Comparison of ENCODE assay signal across 11 cellular contexts in the genomic region with DNA sequence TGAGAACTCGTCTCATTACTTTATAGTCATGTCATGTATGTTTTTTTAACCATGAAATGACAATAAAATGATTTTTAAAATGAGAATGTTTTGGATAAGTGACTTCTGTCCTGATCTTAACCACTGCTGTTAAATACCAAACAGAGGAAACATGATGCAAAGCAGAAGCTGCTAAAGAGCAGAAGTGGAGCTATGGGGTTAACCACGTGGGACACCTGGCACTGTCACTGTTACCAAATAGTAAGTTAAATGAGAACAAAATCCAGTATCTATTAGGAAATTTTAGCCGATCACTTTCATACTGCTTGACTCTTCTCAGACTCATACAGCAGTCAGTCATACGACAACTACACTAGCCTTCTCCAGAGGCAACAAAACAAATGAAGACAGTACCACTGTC.
DNase-seq lines count a peak whose midpoint lies in the region; ATAC-seq and TF ChIP-seq lines count a peak whose summit lies in the region.
"Had no signal": no experiment of that assay in that cellular context is flagged by ENCODE, and none has a peak within 500 bp of the region (broad histone marks: within the 10 kb centered on the region; RNA-seq: fewer than 3 reads in every experiment).

No MANE protein-coding gene starts in this region.

- no peaks in the 10 kb centered on the region for H3K9me3 Mint-ChIP-seq in mesothelial cell of epicardium
- H3K9me3 Mint-ChIP-seq: stimulated activated naive CD8-positive, alpha-beta T cell treated with anti-CD3 and anti-CD28 coated beads, Interleukin-15, Interleukin-2, amounts not matched to agents 100 ng/mL and 50 ng/mL, for 24 hours had no signal

- peak; percentile 25 for DNase-seq in GM10248 (ENCODE audit: extremely low spot score)
- DNase-seq in MV-4-11 (lab: John Stamatoyannopoulos, UW): peak; percentile 75
- no peak for DNase-seq in mesothelial cell of epicardium (ENCODE audit: low spot score in 2 of 2, unreplicated experiment in 2 of 2)
- DNase-seq in D341Med (ENCODE audit: low spot score): no peak
- no peak for DNase-seq in NCI-H748 treated with DMSO at 0.1 percent for 48 hours (lab: John Stamatoyannopoulos, UW)
- DNase-seq in stimulated activated CD4-positive, alpha-beta T cell treated with anti-CD3 and anti-CD28 coated beads, Interleukin-15, amount 100 ng/mL, for 24 hours: no peak
- DNase-seq: activated CD4-positive, CD25-positive, alpha-beta regulatory T cell treated with anti-CD3 and anti-CD28 coated beads, Interleukin-2, amount 50 U/mL, for 72 hours; activated naive CD4-positive, alpha-beta T cell treated with Interleukin-2 at 50 U/mL for 16 hours had no signal

- no peaks in the 10 kb centered on the region for H3K27me3 Mint-ChIP-seq in mesothelial cell of epicardium (ENCODE audit: low read depth)
- H3K27me3 Mint-ChIP-seq: stimulated activated naive CD8-positive, alpha-beta T cell treated with anti-CD3 and anti-CD28 coated beads, Interleukin-15, Interleukin-2, amounts not matched to agents 100 ng/mL and 50 ng/mL, for 24 hours had no signal

- H3K4me1 Mint-ChIP-seq in mesothelial cell of epicardium: peaks cover 16% of the 10 kb centered on the region

- no peak for TF ChIP-seq CTCF in GM10248 (IDR thresholded peaks at IDR 0.05; ENCODE audit: control extremely low read depth, extremely low read depth, low read depth, missing control alignments)
- no peak for TF ChIP-seq CTCF in mesothelial cell of epicardium (IDR thresholded peaks at IDR 0.05; ENCODE audit: unreplicated experiment)

- no peak overlapping the region for H3K4me3 Mint-ChIP-seq in mesothelial cell of epicardium
- H3K4me3 Mint-ChIP-seq: stimulated activated naive CD8-positive, alpha-beta T cell treated with anti-CD3 and anti-CD28 coated beads, Interleukin-15, Interleukin-2, amounts not matched to agents 100 ng/mL and 50 ng/mL, for 24 hours had no signal

- POLR2A ChIA-PET in GM10248 (lab: Yijun Ruan, JAX): no interaction called here

- H3K27ac Mint-ChIP-seq in mesothelial cell of epicardium: no peak overlapping the region
- H3K27ac Mint-ChIP-seq: stimulated activated naive CD8-positive, alpha-beta T cell treated with anti-CD3 and anti-CD28 coated beads, Interleukin-15, Interleukin-2, amounts not matched to agents 100 ng/mL and 50 ng/mL, for 24 hours had no signal

- peaks cover 17% of the 10 kb centered on the region for H3K36me3 Mint-ChIP-seq in mesothelial cell of epicardium

- ATAC-seq in GM19452 (IDR thresholded peaks at IDR 0.05; ENCODE audit: unreplicated experiment) (peak; percentile 71), HG02943 (IDR thresholded peaks at IDR 0.05; ENCODE audit: low read depth, unreplicated experiment) (peak; percentile 67)

- CTCF ChIA-PET in GM10248 (lab: Yijun Ruan, JAX): interaction anchor here (1.3 to 1.5 kb wide), 2 partner anchors 9 to 24 kb away, joined by 3 read pairs; no protein-coding TSS in a partner anchor

Comparison
In these comparisons a context has a peak if more than half of its experiments do, and no peak if none do; other contexts are left out.
1. DNase-seq: peak in GM10248 (single experiment) and MV-4-11 (single experiment); none in mesothelial cell of epicardium (0 of 2), D341Med (single experiment), NCI-H748 treated with DMSO at 0.1 percent for 48 hours (single experiment) and stimulated activated CD4-positive, alpha-beta T cell treated with anti-CD3 and anti-CD28 coated beads, Interleukin-15, amount 100 ng/mL, for 24 hours (single experiment).